ENCODE assay signal across 9 cellular contexts in genomic region chr17:49343273-49343672, GRCh38. TPM values are rescaled to one million over a fixed set of nuclear protein-coding genes. Genes with fewer than 3 reads are reported as not detected.
A peak's percentile ranks its signal among the peaks of the same experiment; 100 is the strongest.
DNase-seq lines count a peak whose midpoint lies in the region; ATAC-seq lines count a peak whose summit lies in the region.
"Had no signal": no experiment of that assay in that cellular context is flagged by ENCODE, and none has a peak within 500 bp of the region (broad histone marks: within the 10 kb centered on the region; RNA-seq: fewer than 3 reads in every experiment).

No MANE protein-coding gene starts in this region.

- peaks cover 0 to 2% of the 10 kb centered on the region in 2 donors for H3K9me3 Mint-ChIP-seq in activated naive CD4-positive, alpha-beta T cell treated with anti-CD3 and anti-CD28 coated beads, Interleukin-2, amount 50 U/mL, for 72 hours
- H3K9me3 Mint-ChIP-seq in naive B cell = no peaks in the 10 kb centered on the region

- H3K4me1 Mint-ChIP-seq in naive B cell = peaks cover 32 to 75% (median 61%) of the 10 kb centered on the region in 3 donors

- no peak overlapping the region for H3K4me3 ChIP-seq in MG63

- H3K36me3 ChIP-seq in MG63 = no peaks in the 10 kb centered on the region

- peak overlapping the region; percentile 59 to 90 (median 64) for H3K4me3 Mint-ChIP-seq in naive B cell

- no peaks in the 10 kb centered on the region for H3K9me3 ChIP-seq in MG63

- DNase-seq in EL = peak; percentile 68
- DNase-seq in MG63 = peak; percentile 39
- no peak for DNase-seq in activated naive CD4-positive, alpha-beta T cell treated with anti-CD3 and anti-CD28 coated beads, Interleukin-2, amount 50 U/mL, for 72 hours (ENCODE audit: low spot score in 2 of 2)
- no peak for DNase-seq in naive B cell
- no peak for DNase-seq in NCI-H1105 (lab: John Stamatoyannopoulos, UW)
- no peak for DNase-seq in stimulated activated CD4-positive, alpha-beta T cell treated with anti-CD3 and anti-CD28 coated beads, Interleukin-4, amount 100 ng/mL, for 1 hour
- DNase-seq in RPMI8226 = no peak
- DNase-seq: left cardiac atrium, NCI-H510A treated with DMSO at 0.1 percent for 48 hours had no signal

- no peaks in the 10 kb centered on the region for H3K27me3 ChIP-seq in MG63

- peak; percentile 57 to 64 for ATAC-seq in activated naive CD4-positive, alpha-beta T cell treated with anti-CD3 and anti-CD28 coated beads, Interleukin-2, amount 50 U/mL, for 72 hours
- ATAC-seq in naive B cell (ENCODE audit: low read depth in 2 of 2) = peak; percentile 36 to 48
- ATAC-seq: left cardiac atrium had no signal

- peaks cover 0 to 5% of the 10 kb centered on the region in 2 donors for H3K36me3 Mint-ChIP-seq in activated naive CD4-positive, alpha-beta T cell treated with anti-CD3 and anti-CD28 coated beads, Interleukin-2, amount 50 U/mL, for 72 hours
- H3K36me3 Mint-ChIP-seq in naive B cell = peaks cover 0 to 6% of the 10 kb centered on the region in 2 donors

- H3K27me3 Mint-ChIP-seq in naive B cell = no peaks in the 10 kb centered on the region

- peak overlapping the region in 1 of 2 donors; percentile 75 for H3K27ac Mint-ChIP-seq in activated naive CD4-positive, alpha-beta T cell treated with anti-CD3 and anti-CD28 coated beads, Interleukin-2, amount 50 U/mL, for 72 hours
- peak overlapping the region; percentile 2 to 93 (median 52) for H3K27ac Mint-ChIP-seq in naive B cell

RNA-seq across cellular contexts. Expression of gene ZNF652, which starts 18.8 kb away (rescaled TPM):
- total RNA-seq in MG63 (2014; rRNA removed; shearing (Covaris generic); ENCODE audit: low replicate concordance) = 5.5 and 8.1 TPM in 2 replicates
- 1 to 10 TPM; 5.8 to 6.3 TPM for total RNA-seq in activated naive CD4-positive, alpha-beta T cell treated with anti-CD3 and anti-CD28 coated beads, Interleukin-2, amount 50 U/mL, for 72 hours
- 10 to 100 TPM; 16.9 to 38.2 (median 33.7) TPM for polyA plus RNA-seq in naive B cell (ENCODE audit: low read depth in 6 of 6)

Comparison
In these comparisons a context has a peak if more than half of its experiments do, and no peak if none do; other contexts are left out.
1. DNase-seq: peak in EL (single experiment) and MG63 (single experiment); none in activated naive CD4-positive, alpha-beta T cell treated with anti-CD3 and anti-CD28 coated beads, Interleukin-2, amount 50 U/mL, for 72 hours (0 of 2), naive B cell (single experiment), NCI-H1105 (single experiment), stimulated activated CD4-positive, alpha-beta T cell treated with anti-CD3 and anti-CD28 coated beads, Interleukin-4, amount 100 ng/mL, for 1 hour (single experiment) and RPMI8226 (single experiment).